ENCODE assay signal across 23 cellular contexts in the genomic region with DNA sequence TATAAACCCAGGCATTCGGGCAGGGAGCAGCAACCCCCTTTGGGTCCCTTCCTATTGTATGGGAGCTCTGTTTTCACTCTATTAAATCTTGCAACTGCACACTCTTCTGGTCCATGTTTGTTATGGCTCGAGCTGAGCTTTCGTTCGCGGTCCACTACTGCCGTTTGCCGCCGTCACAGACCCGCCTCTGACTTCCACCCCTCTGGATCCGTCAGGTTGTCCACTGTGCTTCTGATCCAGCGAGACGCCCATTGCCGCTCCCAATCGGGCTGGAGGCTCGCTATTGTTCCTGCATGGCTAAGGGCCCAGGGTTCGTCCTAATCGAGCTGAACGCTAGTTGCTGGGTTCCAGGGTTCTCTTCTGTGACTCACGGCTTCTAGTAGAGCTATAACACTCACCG.
"Had no signal": no experiment of that assay in that cellular context is flagged by ENCODE, and none has a peak within 500 bp of the region (broad histone marks: within the 10 kb centered on the region; RNA-seq: fewer than 3 reads in every experiment).

No MANE protein-coding gene starts in this region.

- H3K27ac ChIP-seq: body of pancreas, WERI-Rb-1 had no signal

- H3K9me3 ChIP-seq: body of pancreas, SK-N-SH had no signal

- H3K9me3 Mint-ChIP-seq: activated CD4-positive, alpha-beta memory T cell treated with anti-CD3 and anti-CD28 coated beads, Interleukin-2, amount 10 ng/mL, durations not matched to agents 7 days and 5 days; activated naive CD4-positive, alpha-beta T cell treated with anti-CD3 and anti-CD28 coated beads, Interleukin-2, amount 50 U/mL, for 24 hours had no signal

- DNase-seq: activated CD4-positive, alpha-beta memory T cell treated with anti-CD3 and anti-CD28 coated beads, Interleukin-2, amount 10 ng/mL, durations not matched to agents 7 days and 5 days; activated CD4-positive, alpha-beta T cell treated with anti-CD3 and anti-CD28 coated beads for 36 hours; activated CD4-positive, alpha-beta T cell treated with anti-CD3 and anti-CD28 coated beads, Interleukin-2, amount 50 U/mL, for 1 hour; activated CD8-positive, alpha-beta memory T cell treated with anti-CD3 and anti-CD28 coated beads, Interleukin-2, amount 50 U/mL, for 4 hours; activated effector memory CD4-positive, alpha-beta T cell treated with Interleukin-2 at 50 U/mL for 16 hours; activated naive CD4-positive, alpha-beta T cell; activated T-cell treated with anti-CD3 and anti-CD28 coated beads, Interleukin-2, amount 50 U/mL, for 1 hour; aorta; body of pancreas; central memory CD4-positive, alpha-beta T cell; NCI-H1092; NCI-H1417; NCI-H1694; NCI-H2029 treated with DMSO at 0.1 percent for 48 hours; NCI-H345; NCI-H510A; NCI-H526 treated with DMSO at 0.1 percent for 48 hours; NCI-H82; SK-N-SH; T-helper 1 cell; WERI-Rb-1 had no signal

- H3K36me3 ChIP-seq: WERI-Rb-1 had no signal

- FAIRE-seq: bronchial epithelial cell had no signal

- H3K27me3 Mint-ChIP-seq: activated CD4-positive, alpha-beta T cell treated with anti-CD3 and anti-CD28 coated beads for 36 hours had no signal

- H3K36me3 Mint-ChIP-seq: activated naive CD4-positive, alpha-beta T cell treated with anti-CD3 and anti-CD28 coated beads, Interleukin-2, amount 50 U/mL, for 24 hours had no signal

- ATAC-seq: activated CD4-positive, alpha-beta T cell treated with anti-CD3 and anti-CD28 coated beads for 36 hours; body of pancreas had no signal

- H3K27me3 ChIP-seq: body of pancreas had no signal

- H3K4me1 ChIP-seq: body of pancreas had no signal

- H3K9ac ChIP-seq: SK-N-SH had no signal

- H3K4me3 ChIP-seq: body of pancreas had no signal

- H3K4me2 ChIP-seq: SK-N-SH had no signal

- H3K4me3 Mint-ChIP-seq: activated CD4-positive, alpha-beta memory T cell treated with anti-CD3 and anti-CD28 coated beads, Interleukin-2, amount 10 ng/mL, durations not matched to agents 7 days and 5 days; activated CD4-positive, alpha-beta T cell treated with anti-CD3 and anti-CD28 coated beads for 36 hours; activated naive CD4-positive, alpha-beta T cell treated with anti-CD3 and anti-CD28 coated beads, Interleukin-2, amount 50 U/mL, for 24 hours had no signal

- H3K27ac Mint-ChIP-seq: activated CD4-positive, alpha-beta memory T cell treated with anti-CD3 and anti-CD28 coated beads, Interleukin-2, amount 10 ng/mL, durations not matched to agents 7 days and 5 days; activated CD4-positive, alpha-beta T cell treated with anti-CD3 and anti-CD28 coated beads for 36 hours; activated naive CD4-positive, alpha-beta T cell treated with anti-CD3 and anti-CD28 coated beads, Interleukin-2, amount 50 U/mL, for 24 hours had no signal
